Comparison of ENCODE assay signal across 17 cellular contexts in the genomic region with DNA sequence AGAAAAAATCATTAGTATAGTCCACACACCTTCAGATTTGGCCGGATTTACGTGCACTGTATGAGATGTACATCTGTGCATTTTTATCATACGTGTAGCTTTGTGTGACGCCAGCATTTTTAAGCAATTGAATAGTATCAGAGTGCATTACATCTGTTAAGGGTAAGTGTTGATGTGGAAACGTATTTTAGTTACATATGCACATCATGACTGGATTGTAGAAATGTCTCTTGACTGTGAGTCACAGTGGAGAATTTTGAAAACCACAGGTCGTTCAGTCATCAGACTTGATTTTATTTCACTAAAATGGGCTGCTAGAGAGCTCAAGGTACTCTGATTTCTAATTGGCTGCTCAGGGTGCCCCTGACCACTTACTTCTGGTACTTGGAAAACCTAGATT. TPM values are rescaled to one million over a fixed set of nuclear protein-coding genes. Genes with fewer than 3 reads are reported as not detected.
DNase-seq lines count a peak whose midpoint lies in the region; ATAC-seq, FAIRE-seq and TF ChIP-seq lines count a peak whose summit lies in the region.
"Had no signal": no experiment of that assay in that cellular context is flagged by ENCODE, and none has a peak within 500 bp of the region (broad histone marks: within the 10 kb centered on the region; RNA-seq: fewer than 3 reads in every experiment).

No MANE protein-coding gene starts in this region.

- H3K79me2 ChIP-seq in trophoblast cell (ENCODE audit: control insufficient read depth, insufficient read depth, low read length, poor library complexity): no peaks in the 10 kb centered on the region

- peaks cover 52% of the 10 kb centered on the region for H3K36me3 Mint-ChIP-seq in activated CD4-positive, alpha-beta T cell treated with anti-CD3 and anti-CD28 coated beads for 36 hours (ENCODE audit: low read depth)

- H2AK5ac ChIP-seq in trophoblast cell (ENCODE audit: low read length): no peak overlapping the region

- no peak overlapping the region for H2BK12ac ChIP-seq in trophoblast cell (ENCODE audit: low read length)

- H3K4me1 Mint-ChIP-seq in activated CD4-positive, alpha-beta T cell treated with anti-CD3 and anti-CD28 coated beads for 36 hours: peaks cover 45% of the 10 kb centered on the region

- H3K4me1 ChIP-seq in trophoblast cell (ENCODE audit: control insufficient read depth in 1 of 2, insufficient read depth in 2 of 2, low read length in 2 of 2): peaks cover 20 to 23% of the 10 kb centered on the region in 2 experiments
- H3K4me1 ChIP-seq: A549 had no signal

- H3K18ac ChIP-seq in trophoblast cell (ENCODE audit: low read length): no peak overlapping the region

- no peak overlapping the region for H3K27ac ChIP-seq in trophoblast cell (ENCODE audit: low read depth, low read length)
- H3K27ac ChIP-seq: A549, esophagus squamous epithelium, thyroid gland had no signal

- no peak overlapping the region for H2BK120ac ChIP-seq in trophoblast cell (ENCODE audit: insufficient read depth, low read length, poor library complexity)

- intact Hi-C loops in activated CD4-positive, alpha-beta T cell treated with anti-CD3 and anti-CD28 coated beads for 36 hours (cut with DNase I, micrococcal nuclease): loop anchor here in 1 of 2 experiments (5.0 kb wide), 1 partner anchor 88 kb away; a partner anchor contains a TSS

- CTCF ChIA-PET in activated CD4-positive, alpha-beta T cell treated with anti-CD3 and anti-CD28 coated beads for 36 hours (lab: Charles Lee): interaction anchor here (0.6 to 6.9 kb wide), 10 partner anchors 8 to 466 kb away, joined by 3 to 47 read pairs (median 4); a partner anchor contains a TSS

- DNase-seq in activated CD4-positive, alpha-beta T cell treated with anti-CD3 and anti-CD28 coated beads for 36 hours: peak; percentile 9
- DNase-seq in activated CD4-positive, alpha-beta T cell treated with anti-CD3 and anti-CD28 coated beads for 48 hours: no peak
- DNase-seq in HS-5 (ENCODE audit: low read depth) (peak; percentile 90), bronchial epithelial cell (ENCODE audit: low read depth) (peak; percentile 36), trophoblast cell (peak; percentile 63 to 92), erythroblast (lab: John Stamatoyannopoulos, UW) (no peak), NCI-H1092 (lab: John Stamatoyannopoulos, UW) (no peak)
- DNase-seq: esophagus squamous epithelium, MG63, NCI-H345, thyroid gland had no signal

- H4K8ac ChIP-seq in trophoblast cell (ENCODE audit: low read depth, low read length): no peak overlapping the region

- no peak overlapping the region for H3K23ac ChIP-seq in trophoblast cell (ENCODE audit: low read length)

- no peak overlapping the region for H2AFZ ChIP-seq in trophoblast cell (ENCODE audit: insufficient read depth, low read length, poor library complexity)

- H3K27me3 ChIP-seq in bronchial epithelial cell (ENCODE audit: control insufficient read depth, insufficient read depth, low read length) (no peaks in the 10 kb centered on the region), trophoblast cell (ENCODE audit: insufficient read depth, low read length) (no peaks in the 10 kb centered on the region)
- H3K27me3 ChIP-seq: esophagus squamous epithelium, MG63, Peyer's patch, thyroid gland had no signal

- peaks cover 11% of the 10 kb centered on the region for H3K79me1 ChIP-seq in trophoblast cell (ENCODE audit: low read length)

- H3K14ac ChIP-seq in trophoblast cell (ENCODE audit: low read length): no peak overlapping the region

- H3K9me3 Mint-ChIP-seq in activated CD4-positive, alpha-beta T cell treated with anti-CD3 and anti-CD28 coated beads for 36 hours (ENCODE audit: low read depth): no peaks in the 10 kb centered on the region
- H3K9me3 Mint-ChIP-seq: central memory CD8-positive, alpha-beta T cell had no signal

- ATAC-seq in activated CD4-positive, alpha-beta T cell treated with anti-CD3 and anti-CD28 coated beads for 36 hours: peak; percentile 56
- ATAC-seq in GM18867 (IDR thresholded peaks at IDR 0.05; ENCODE audit: unreplicated experiment): no peak
- ATAC-seq: A549, sciatic nerve had no signal

- no peak for TF ChIP-seq POLR2A in erythroblast (IDR thresholded peaks at IDR 0.05; ENCODE audit: low read length)

- no peak overlapping the region for H3K4me3 ChIP-seq in bronchial epithelial cell (ENCODE audit: low read depth, low read length)
- H3K4me3 ChIP-seq in trophoblast cell (ENCODE audit: low read depth, low read length): no peak overlapping the region
- H3K4me3 ChIP-seq: A549, esophagus squamous epithelium, MG63, Peyer's patch, thyroid gland had no signal

- no peak overlapping the region for H4K91ac ChIP-seq in trophoblast cell (ENCODE audit: low read depth, low read length)

- peak overlapping the region; percentile 2 for H3K27ac Mint-ChIP-seq in activated CD4-positive, alpha-beta T cell treated with anti-CD3 and anti-CD28 coated beads for 36 hours

- H3K4ac ChIP-seq in trophoblast cell (ENCODE audit: low read depth, low read length): no peak overlapping the region

- H3K9ac ChIP-seq in trophoblast cell (ENCODE audit: low read length): no peak overlapping the region

- no peak for FAIRE-seq in bronchial epithelial cell (lab: Jason Lieb, UNC)
- FAIRE-seq: A549, islet of Langerhans had no signal

- no CpG with 5 or more reads among the region's 6 CpGs for WGBS in trophoblast cell (ENCODE audit: extremely low coverage, insufficient coverage, insufficient read length)

- POLR2A ChIA-PET in activated CD4-positive, alpha-beta T cell treated with anti-CD3 and anti-CD28 coated beads for 36 hours (lab: Charles Lee): interaction anchor here (0.7 to 1.9 kb wide), 3 partner anchors 11 to 39 kb away, joined by 4 read pairs; a partner anchor contains a TSS

- H3K27me3 Mint-ChIP-seq in activated CD4-positive, alpha-beta T cell treated with anti-CD3 and anti-CD28 coated beads for 36 hours: no peaks in the 10 kb centered on the region
- H3K27me3 Mint-ChIP-seq: central memory CD8-positive, alpha-beta T cell had no signal

- TF ChIP-seq CTCF in bronchial epithelial cell (IDR thresholded peaks at IDR 0.05; ENCODE audit: insufficient read depth, low read length, severe bottlenecking): no peak

- H3K4me2 ChIP-seq in trophoblast cell (ENCODE audit: low read length): no peak overlapping the region
- H3K4me2 ChIP-seq: A549 had no signal

- H3K4me3 Mint-ChIP-seq in activated CD4-positive, alpha-beta T cell treated with anti-CD3 and anti-CD28 coated beads for 36 hours: no peak overlapping the region
- H3K4me3 Mint-ChIP-seq: central memory CD8-positive, alpha-beta T cell had no signal

- H3K36me3 ChIP-seq in bronchial epithelial cell (ENCODE audit: control insufficient read depth, insufficient read depth, low read length) (peaks cover 23% of the 10 kb centered on the region), trophoblast cell (ENCODE audit: control insufficient read depth in 1 of 2, insufficient read depth in 2 of 2, low read length in 2 of 2) (peaks cover 46 to 55% of the 10 kb centered on the region in 2 experiments)

- no peak overlapping the region for H4K12ac ChIP-seq in trophoblast cell (ENCODE audit: low read depth, low read length)

- H2BK5ac ChIP-seq in trophoblast cell (ENCODE audit: low read depth, low read length, poor library complexity): no peak overlapping the region

- H3K9me3 ChIP-seq in trophoblast cell (ENCODE audit: insufficient read depth, low read depth, low read length): no peaks in the 10 kb centered on the region
- H3K9me3 ChIP-seq: A549, esophagus squamous epithelium, MG63, Peyer's patch, thyroid gland had no signal

RNA-seq across cellular contexts. Expression of a gene that starts 5.4 kb away (rescaled TPM):
- under 1 TPM; 0.11 to 0.40 TPM for total RNA-seq in activated CD4-positive, alpha-beta T cell treated with anti-CD3 and anti-CD28 coated beads for 36 hours
- total RNA-seq in bronchial epithelial cell: under 0.01 TPM in 1 of 2 replicates, not detected in the other
- 0.23 and 0.40 TPM in 2 replicates for polyA plus RNA-seq in trophoblast cell (2013)

RNA-seq across cellular contexts. Expression of a gene that starts 14.5 kb away (rescaled TPM):
- total RNA-seq in activated CD4-positive, alpha-beta T cell treated with anti-CD3 and anti-CD28 coated beads for 36 hours: 10 to 100 TPM; 49.7 to 72.2 TPM
- 205 and 229 TPM in 2 replicates for total RNA-seq in bronchial epithelial cell
- polyA plus RNA-seq in trophoblast cell (2013): 66.7 and 67.0 TPM in 2 replicates

RNA-seq across cellular contexts. Expression of a gene that starts 14.9 kb away (rescaled TPM):
- total RNA-seq in activated CD4-positive, alpha-beta T cell treated with anti-CD3 and anti-CD28 coated beads for 36 hours: 10 to 100 TPM; 17.8 to 18.5 TPM
- total RNA-seq in bronchial epithelial cell: 10.3 and 16.8 TPM in 2 replicates
- polyA plus RNA-seq in trophoblast cell (2013): 62.6 and 65.9 TPM in 2 replicates

RNA-seq across cellular contexts. Expression of a gene that starts 36.9 kb away (rescaled TPM):
- total RNA-seq in activated CD4-positive, alpha-beta T cell treated with anti-CD3 and anti-CD28 coated beads for 36 hours: 10 to 100 TPM; 51.1 to 54.0 TPM
- 468 and 656 TPM in 2 replicates for total RNA-seq in bronchial epithelial cell
- polyA plus RNA-seq in trophoblast cell (2013): 192 and 203 TPM in 2 replicates

RNA-seq across cellular contexts. Expression of a gene that starts 38.5 kb away (rescaled TPM):
- 100 to 1,000 TPM; 563 to 632 TPM for total RNA-seq in activated CD4-positive, alpha-beta T cell treated with anti-CD3 and anti-CD28 coated beads for 36 hours
- total RNA-seq in bronchial epithelial cell: 504 and 577 TPM in 2 replicates
- polyA plus RNA-seq in trophoblast cell (2013): 573 and 598 TPM in 2 replicates

Comparison
In these comparisons a context has a peak if more than half of its experiments do, and no peak if none do; other contexts are left out.
1. DNase-seq: peak in activated CD4-positive, alpha-beta T cell treated with anti-CD3 and anti-CD28 coated beads for 36 hours (single experiment), HS-5 (single experiment), bronchial epithelial cell (single experiment) and trophoblast cell (2 of 2); none in activated CD4-positive, alpha-beta T cell treated with anti-CD3 and anti-CD28 coated beads for 48 hours (single experiment), erythroblast (0 of 2) and NCI-H1092 (single experiment).